In the genomic region with DNA sequence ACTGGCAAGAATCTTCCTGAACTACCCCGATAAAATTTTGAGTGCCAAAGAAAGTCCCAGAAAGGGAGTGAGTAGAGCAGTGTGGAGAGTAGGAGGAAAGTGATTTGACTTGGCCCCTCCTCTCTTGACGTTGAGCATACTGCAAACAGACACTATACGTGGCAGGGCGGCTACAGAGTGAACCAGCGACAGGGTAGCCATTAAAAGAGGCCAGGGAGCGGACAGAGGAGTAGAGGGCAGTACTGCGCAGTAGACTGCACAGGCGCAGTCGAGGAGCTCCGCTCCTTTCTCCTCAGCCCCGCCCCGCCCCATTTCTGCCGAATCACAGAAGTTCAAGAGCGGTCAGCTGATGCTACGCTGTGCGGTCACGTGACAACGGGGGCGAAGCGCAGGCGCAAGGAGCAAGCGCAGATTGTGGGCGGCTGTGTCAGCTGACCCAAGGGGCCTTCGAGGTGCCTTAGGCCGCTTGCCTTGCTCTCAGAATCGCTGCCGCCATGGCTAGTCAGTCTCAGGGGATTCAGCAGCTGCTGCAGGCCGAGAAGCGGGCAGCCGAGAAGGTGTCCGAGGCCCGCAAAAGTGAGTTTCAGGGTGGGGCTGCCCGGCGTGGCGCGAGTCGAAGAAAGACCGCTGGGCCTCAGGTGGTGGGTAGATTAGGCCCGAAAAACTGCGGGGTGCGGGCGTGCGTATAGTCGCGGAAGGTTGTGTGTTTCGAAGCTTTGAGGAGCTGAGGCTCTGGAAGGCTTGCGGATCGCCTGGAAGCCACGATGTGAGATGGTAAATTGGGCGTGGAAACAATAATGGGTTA, we compare ENCODE assay signal across 8 cellular contexts. TPM values are rescaled to one million over a fixed set of nuclear protein-coding genes. Genes with fewer than 3 reads are reported as not detected.
A peak's percentile ranks its signal among the peaks of the same experiment; 100 is the strongest.
DNase-seq lines count a peak whose midpoint lies in the region; ATAC-seq and TF ChIP-seq lines count a peak whose summit lies in the region.

Gene ATP6V1G1, plus strand, starts transcription at position 425 of the 805 bp plus-strand sequence. Its CDS starts 70 bp downstream, at position 495.

- peaks cover 26% of the 10 kb centered on the region for H3K79me2 ChIP-seq in parathyroid adenoma

- ATAC-seq in HG02763 (IDR thresholded peaks at IDR 0.05; ENCODE audit: unreplicated experiment): peak; percentile 94
- peak; percentile 97 for ATAC-seq in activated naive CD8-positive, alpha-beta T cell treated with anti-CD3 and anti-CD28 coated beads, Interleukin-2, amount 50 U/mL, for 24 hours

- H3K4me3 ChIP-seq in cardiac muscle cell: peak within 1 kb of the TSS; percentile 85
- H3K4me3 ChIP-seq in parathyroid adenoma (ENCODE audit: low read depth, low read length): peak within 1 kb of the TSS; percentile 99
- peak within 1 kb of the TSS; percentile 81 to 96 (median 88) for H3K4me3 ChIP-seq in tibial nerve

- H2AFZ ChIP-seq in parathyroid adenoma: peak within 1 kb of the TSS; percentile 98

- H3K27me3 Mint-ChIP-seq in activated naive CD8-positive, alpha-beta T cell treated with anti-CD3 and anti-CD28 coated beads, Interleukin-2, amount 50 U/mL, for 24 hours: peaks cover 2% of the 10 kb centered on the region

- peak within 1 kb of the TSS; percentile 98 for H3K27ac ChIP-seq in cardiac muscle cell
- peak within 1 kb of the TSS; percentile 88 for H3K27ac ChIP-seq in parathyroid adenoma
- H3K27ac ChIP-seq in tibial nerve: peak within 1 kb of the TSS; percentile 79 to 95 (median 92)

- peak within 1 kb of the TSS; percentile 99 for H3K4me3 Mint-ChIP-seq in activated naive CD8-positive, alpha-beta T cell treated with anti-CD3 and anti-CD28 coated beads, Interleukin-2, amount 50 U/mL, for 24 hours

- WGBS in tibial nerve, 2 donors: 1 to 2% methylated on average over 44 to 48 of the region's 50 CpGs

- no peaks in the 10 kb centered on the region for H3K9me3 ChIP-seq in cardiac muscle cell (ENCODE audit: low read depth)
- no peaks in the 10 kb centered on the region for H3K9me3 ChIP-seq in parathyroid adenoma (ENCODE audit: control insufficient read depth, low read length)
- H3K9me3 ChIP-seq in tibial nerve: no peaks in the 10 kb centered on the region

- TF ChIP-seq EP300 in tibial nerve (IDR thresholded peaks at IDR 0.05): peak; percentile 79 to 97

- peak; percentile 83 to 91 for TF ChIP-seq POLR2A in tibial nerve (IDR thresholded peaks at IDR 0.05)

- TF ChIP-seq CTCF in GM12872 (IDR thresholded peaks at IDR 0.05; ENCODE audit: insufficient read depth, low read depth, low read length) (0 out of 3 replicates have a peak, but pooled peaks have one; percentile 16), cardiac muscle cell (IDR thresholded peaks at IDR 0.05; ENCODE audit: low read depth, low read length) (peak; percentile 27), parathyroid adenoma (IDR thresholded peaks at IDR 0.05) (no peak), tibial nerve (IDR thresholded peaks at IDR 0.05) (peak in 3 of 5 experiments; percentile 7 to 38 (median 22))

- H3K36me3 Mint-ChIP-seq in activated naive CD8-positive, alpha-beta T cell treated with anti-CD3 and anti-CD28 coated beads, Interleukin-2, amount 50 U/mL, for 24 hours (ENCODE audit: low read depth): peaks cover 21% of the 10 kb centered on the region

- peak; percentile 96 for DNase-seq in NCI-H1417 treated with DMSO at 0.1 percent for 48 hours (lab: John Stamatoyannopoulos, UW)
- DNase-seq in SW480 (ENCODE audit: low spot score): peak; percentile 98
- DNase-seq in activated naive CD8-positive, alpha-beta T cell treated with anti-CD3 and anti-CD28 coated beads, Interleukin-2, amount 50 U/mL, for 24 hours: peak; percentile 100
- peak; percentile 100 for DNase-seq in cardiac muscle cell (ENCODE audit: low read depth in 1 of 2, low spot score in 1 of 2)
- peak; percentile 99 to 100 for DNase-seq in tibial nerve (ENCODE audit: low spot score in 2 of 2)

- H3K9me3 Mint-ChIP-seq in activated naive CD8-positive, alpha-beta T cell treated with anti-CD3 and anti-CD28 coated beads, Interleukin-2, amount 50 U/mL, for 24 hours: no peaks in the 10 kb centered on the region

- H3K36me3 ChIP-seq in cardiac muscle cell (peaks cover 1% of the 10 kb centered on the region), parathyroid adenoma (ENCODE audit: control insufficient read depth, insufficient read depth, low read length) (no peaks in the 10 kb centered on the region), tibial nerve (peaks cover 0 to 2% (median 0%) of the 10 kb centered on the region in 3 donors)

- H3K27ac Mint-ChIP-seq in activated naive CD8-positive, alpha-beta T cell treated with anti-CD3 and anti-CD28 coated beads, Interleukin-2, amount 50 U/mL, for 24 hours: peak within 1 kb of the TSS; percentile 98

- H3K27me3 ChIP-seq in cardiac muscle cell: no peaks in the 10 kb centered on the region
- H3K27me3 ChIP-seq in parathyroid adenoma (ENCODE audit: control insufficient read depth, insufficient read depth, low read length): no peaks in the 10 kb centered on the region
- no peaks in the 10 kb centered on the region for H3K27me3 ChIP-seq in tibial nerve

- peak within 1 kb of the TSS; percentile 89 for H3K4me2 ChIP-seq in parathyroid adenoma (ENCODE audit: low read length)

- H3K9ac ChIP-seq in parathyroid adenoma: peak within 1 kb of the TSS; percentile 75

- peaks cover 23% of the 10 kb centered on the region for H3K4me1 ChIP-seq in cardiac muscle cell (ENCODE audit: low read depth)
- H3K4me1 ChIP-seq in parathyroid adenoma: peaks cover 3% of the 10 kb centered on the region
- H3K4me1 ChIP-seq in tibial nerve: peaks cover 0 to 53% (median 33%) of the 10 kb centered on the region in 4 donors

- peaks cover 50% of the 10 kb centered on the region for H3K4me1 Mint-ChIP-seq in activated naive CD8-positive, alpha-beta T cell treated with anti-CD3 and anti-CD28 coated beads, Interleukin-2, amount 50 U/mL, for 24 hours

RNA-seq across cellular contexts. Expression of gene ATP6V1G1, which starts in this region (rescaled TPM):
- total RNA-seq in cardiac muscle cell (270 and 315 TPM in 2 replicates), tibial nerve (100 to 1,000 TPM; 140 to 161 (median 154) TPM)
- 258 and 280 TPM in 2 replicates for polyA plus RNA-seq in cardiac muscle cell

Comparison
In these comparisons a context has a peak if more than half of its experiments do, and no peak if none do; other contexts are left out.
1. Peak in every context shown above with its lines: DNase-seq, ATAC-seq, H3K4me3 ChIP-seq and H3K27ac ChIP-seq.